Comparison of ENCODE assay signal across 32 cellular contexts in the genomic region with DNA sequence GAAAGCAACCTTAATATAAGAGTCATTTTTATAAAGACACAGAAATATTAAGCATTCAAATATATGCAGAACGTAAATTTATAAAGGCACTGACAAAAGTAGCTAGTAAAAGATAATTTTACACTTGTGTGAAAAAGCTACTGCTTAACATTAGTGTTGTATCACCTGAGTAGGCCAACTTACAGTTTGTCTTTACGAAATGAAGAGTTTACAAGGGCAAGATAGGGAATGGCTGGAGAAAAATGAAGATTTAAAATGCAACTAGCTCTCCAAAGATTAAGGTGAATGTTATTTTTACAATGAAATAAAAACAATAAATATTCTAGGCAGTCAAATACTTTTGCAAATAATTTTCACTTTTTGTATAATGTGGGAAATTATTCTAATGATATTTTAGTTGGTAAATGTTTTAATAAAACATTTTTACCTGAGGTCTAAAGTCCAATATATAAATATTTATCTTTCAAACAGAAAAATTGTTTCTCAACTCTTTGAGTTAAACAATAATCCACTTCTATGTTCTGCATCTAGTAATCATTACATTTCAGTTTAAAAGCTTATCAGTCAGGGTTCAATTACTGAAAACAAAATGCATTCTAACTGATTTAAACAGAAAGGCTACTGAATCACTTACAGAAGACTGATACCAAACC.
"Had no signal": no experiment of that assay in that cellular context is flagged by ENCODE, and none has a peak within 500 bp of the region (broad histone marks: within the 10 kb centered on the region; RNA-seq: fewer than 3 reads in every experiment).

No MANE protein-coding gene starts in this region.

- H3K36me3 ChIP-seq: MG63, Peyer's patch had no signal

- H3K27ac ChIP-seq: Peyer's patch, VCaP had no signal

- ATAC-seq: activated naive CD8-positive, alpha-beta T cell treated with anti-CD3 and anti-CD28 coated beads, Interleukin-2, amount 50 U/mL, for 24 hours had no signal

- H3K4me1 ChIP-seq: Peyer's patch had no signal

- H3K27me3 ChIP-seq: MG63, Peyer's patch had no signal

- FAIRE-seq: bronchial epithelial cell had no signal

- H3K4me3 ChIP-seq: MG63, Peyer's patch had no signal

- DNase-seq: activated B cell treated with CpG ODN at 0.5 μM for 24 hours; activated CD4-positive, alpha-beta memory T cell treated with anti-CD3 and anti-CD28 coated beads for 36 hours; activated CD4-positive, alpha-beta T cell treated with anti-CD3 and anti-CD28 coated beads for 4 hours; activated CD4-positive, alpha-beta T cell treated with anti-CD3 and anti-CD28 coated beads, Interleukin-2, amount 50 U/mL, for 1 hour; activated CD4-positive, CD25-positive, alpha-beta regulatory T cell treated with anti-CD3 and anti-CD28 coated beads, Interleukin-2, amount 50 U/mL, for 72 hours; activated CD8-positive, alpha-beta memory T cell treated with anti-CD3 and anti-CD28 coated beads, Interleukin-2, amount 50 U/mL, for 48 hours; activated effector memory CD4-positive, alpha-beta T cell treated with Interleukin-2 at 50 U/mL for 16 hours; activated naive CD4-positive, alpha-beta T cell treated with anti-CD3 and anti-CD28 coated beads, Interleukin-2, amount 10 ng/mL, durations not matched to agents 7 days and 5 days; activated naive CD8-positive, alpha-beta T cell treated with anti-CD3 and anti-CD28 coated beads, Interleukin-2, amount 50 U/mL, for 24 hours; activated T-cell treated with anti-CD3 and anti-CD28 coated beads, Interleukin-2, amount 50 U/mL, for 48 hours; anterior cingulate cortex; caudate nucleus; Kasumi-1; KG1; MG63; NCI-H1092; NCI-H1436 treated with DMSO at 0.1 percent for 48 hours; NCI-H1694 treated with DMSO at 0.1 percent for 48 hours; NCI-H2029; NCI-H2171; NCI-H510A; NCI-H748 treated with DMSO at 0.1 percent for 48 hours; NK-92 treated with Interleukin-12 subunit alpha and Interleukin-12 subunit beta, amount 100 ng/mL, for 24 hours; PC-3; Peyer's patch; Right ventricle myocardium superior; SW 1271; T-helper 1 cell; T-helper 2 cell; T-helper 9 cell had no signal

- H3K9me3 ChIP-seq: MG63, Peyer's patch had no signal
